Comparison of ENCODE assay signal across 35 cellular contexts in the genomic region with DNA sequence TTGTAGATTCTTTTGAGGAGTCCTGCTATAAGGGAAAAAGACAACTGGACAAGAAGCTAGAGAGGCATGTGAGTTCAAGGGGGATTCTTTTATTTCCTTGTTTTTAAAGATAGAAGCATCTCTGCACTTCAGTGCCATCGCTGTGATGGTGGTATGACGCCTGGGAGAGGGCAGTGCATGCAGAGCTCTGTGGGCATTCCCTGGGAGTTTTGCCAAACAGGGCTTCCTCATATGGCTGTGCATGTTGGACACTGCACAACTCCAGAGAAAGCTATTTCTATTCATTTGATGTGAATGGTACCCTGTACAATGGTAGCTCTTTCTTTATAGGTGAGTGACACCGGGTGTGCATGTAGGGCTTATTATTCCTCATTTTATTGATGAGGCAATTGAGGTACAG.
"Had no signal": no experiment of that assay in that cellular context is flagged by ENCODE, and none has a peak within 500 bp of the region (broad histone marks: within the 10 kb centered on the region; RNA-seq: fewer than 3 reads in every experiment).

No MANE protein-coding gene starts in this region.

- DNase-seq: Karpas-422, Kasumi-1, MG63, MM.1S, MV-4-11, NCI-H1048, NCI-H1092, NCI-H1092 treated with DMSO at 0.1 percent for 48 hours, NCI-H1105, NCI-H1105 treated with DMSO at 0.1 percent for 48 hours, NCI-H1417, NCI-H1417 treated with DMSO at 0.1 percent for 48 hours, NCI-H1436, NCI-H1436 treated with DMSO at 0.1 percent for 48 hours, NCI-H146, NCI-H1694, NCI-H1694 treated with DMSO at 0.1 percent for 48 hours, NCI-H187, NCI-H187 treated with DMSO at 0.1 percent for 48 hours, NCI-H1930, NCI-H2029, NCI-H2029 treated with DMSO at 0.1 percent for 48 hours, NCI-H2081, NCI-H2081 treated with DMSO at 0.1 percent for 48 hours, NCI-H2107, NCI-H2171, NCI-H2171 treated with DMSO at 0.1 percent for 48 hours, NCI-H2227 treated with DMSO at 0.1 percent for 48 hours, NCI-H226, NCI-H345, NCI-H446, NCI-H446 treated with DMSO at 0.1 percent for 48 hours, NCI-H510A, NCI-H510A treated with DMSO at 0.1 percent for 48 hours, NCI-H524 had no signal
